ENCODE assay signal across 22 cellular contexts in the genomic region with DNA sequence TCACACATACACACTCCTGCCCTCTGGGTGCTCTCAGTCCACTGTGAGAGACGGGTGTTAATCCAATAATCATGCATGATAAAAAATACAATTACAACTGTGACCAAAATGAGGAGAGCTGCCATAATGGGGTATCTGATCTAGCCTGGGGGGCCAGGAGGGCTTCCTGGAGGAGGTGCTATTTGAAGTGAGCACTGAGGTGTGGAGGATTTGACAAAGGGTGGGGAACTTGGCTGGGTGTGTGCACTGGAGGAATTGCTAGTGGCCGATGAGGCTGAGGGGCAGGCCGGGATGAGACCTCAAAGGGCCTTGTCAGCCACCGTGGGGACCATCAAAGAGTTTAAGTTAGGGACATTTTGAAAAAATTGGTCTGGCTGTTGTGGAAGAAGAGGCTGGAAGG. TPM values are rescaled to one million over a fixed set of nuclear protein-coding genes. Genes with fewer than 3 reads are reported as not detected.
DNase-seq lines count a peak whose midpoint lies in the region; ATAC-seq, FAIRE-seq and TF ChIP-seq lines count a peak whose summit lies in the region.
"Had no signal": no experiment of that assay in that cellular context is flagged by ENCODE, and none has a peak within 500 bp of the region (broad histone marks: within the 10 kb centered on the region; RNA-seq: fewer than 3 reads in every experiment).

No MANE protein-coding gene starts in this region.

- in situ Hi-C loops in K562 (cut with MboI), result no loop called here

- TF ChIP-seq EP300 in K562 (IDR thresholded peaks at IDR 0.05; ENCODE audit: low read length), result no peak

- CTCF ChIA-PET in K562 (lab: Yijun Ruan, JAX; ENCODE audit: low intra/inter-chr PET ratio), result no interaction called here

- no peaks in the 10 kb centered on the region for H3K79me2 ChIP-seq in K562 (ENCODE audit: control insufficient read depth, insufficient read depth, low read length)

- DNase-seq in cardiac septum (ENCODE audit: low spot score), result peak; percentile 27
- no peak for DNase-seq in Right ventricle myocardium inferior (ENCODE audit: missing footprints)
- no peak for DNase-seq in K562 (ENCODE audit: extremely low read depth in 1 of 4, low spot score in 3 of 4)
- peak; percentile 49 for DNase-seq in mesenteric fat pad (ENCODE audit: low spot score)
- DNase-seq in mucosa of gallbladder (ENCODE audit: low spot score), result no peak
- no peak for DNase-seq in stimulated activated CD4-positive, alpha-beta T cell treated with anti-CD3 and anti-CD28 coated beads, Interleukin-2, amount 100 ng/mL, for 24 hours
- DNase-seq: ACHN; BE2C; C1 segment of cervical spinal cord; CD4-positive, CD25-positive, alpha-beta regulatory T cell; CD8-positive, alpha-beta memory T cell; COR-L47; DMS 273 treated with DMSO at 0.1 percent for 48 hours; DMS53; DND-41; EL; HCEC 1CT had no signal

- no peak for FAIRE-seq in K562 (lab: Jason Lieb, UNC)
- FAIRE-seq: GM12878, H54 had no signal

- POLR2A ChIA-PET in K562 (lab: Yijun Ruan, JAX), result no interaction called here

- no peak overlapping the region for H2AFZ ChIP-seq in K562 (ENCODE audit: low read depth, low read length)
- H2AFZ ChIP-seq: GM23338 had no signal

- TF ChIP-seq POLR2A in K562 (conservative IDR thresholded peaks at IDR 0.05), result no peak

- no peaks in the 10 kb centered on the region for H3K36me3 ChIP-seq in K562 (ENCODE audit: control insufficient read depth, insufficient read depth, low read length)
- H3K36me3 ChIP-seq: BE2C had no signal

- WGBS in K562 (ENCODE audit: insufficient coverage, low coverage, missing lambda C conversion rate), result 5% methylated on average over 4 of the region's 4 CpGs

- no TSS peak for BruUV-seq in K562 (replicated peaks; lab: Mats Ljungman, UMichigan)

- no peak for TF ChIP-seq CTCF in K562 (IDR thresholded peaks at IDR 0.05 in 2 of 3, conservative IDR thresholded peaks at IDR 0.05 in 1 of 3; ENCODE audit: insufficient read depth in 2 of 3, low read depth in 1 of 3, low read length in 3 of 3)

- no peaks in the 10 kb centered on the region for H4K20me1 ChIP-seq in K562 (replicated peaks; ENCODE audit: control insufficient read depth, insufficient read depth, low read length)

- no peak overlapping the region for H3K4me3 ChIP-seq in K562
- H3K4me3 ChIP-seq: GM12878, GM23338 had no signal

- peaks cover 3 to 6% of the 10 kb centered on the region in 2 experiments; a peak in 3 of 5 replicates for H3K4me1 ChIP-seq in K562 (replicated peaks in 1 of 2; ENCODE audit: control insufficient read depth in 2 of 2, insufficient read depth in 2 of 2, low read length in 2 of 2)

- no peak overlapping the region for H3K27ac ChIP-seq in K562 (ENCODE audit: extremely low read depth, low read depth, low read length)
- H3K27ac ChIP-seq: HL-60 had no signal

- H3K27me3 ChIP-seq in K562 (ENCODE audit: control insufficient read depth in 2 of 2, insufficient read depth in 2 of 2, low read length in 2 of 2), result peaks cover 19 to 66% of the 10 kb centered on the region in 2 experiments
- H3K27me3 ChIP-seq: BE2C had no signal

- no peak for TF ChIP-seq RAD21 in K562 (CRISPR knock-in tag; conservative IDR thresholded peaks at IDR 0.05 in 1 of 2, IDR thresholded peaks at IDR 0.05 in 1 of 2)

- H3K9me1 ChIP-seq in K562 (ENCODE audit: control insufficient read depth, insufficient read depth, low read length), result no peaks in the 10 kb centered on the region

- no peak overlapping the region for H3K4me2 ChIP-seq in K562 (ENCODE audit: insufficient read depth, low read length)
- H3K4me2 ChIP-seq: GM23338 had no signal

- no peaks in the 10 kb centered on the region for H3K9me3 ChIP-seq in K562 (replicated peaks; ENCODE audit: control insufficient read depth, insufficient read depth, low read depth, low read length)
- H3K9me3 ChIP-seq: BE2C had no signal

- intact Hi-C loops in cardiac septum (cut with DNase I) (no loop called here), Right ventricle myocardium inferior (cut with DNase I) (no loop called here), K562 (cut with micrococcal nuclease) (no loop called here)

- no peak for ATAC-seq in Right ventricle myocardium inferior
- ATAC-seq in K562, result no peak
- ATAC-seq in HG02763 (IDR thresholded peaks at IDR 0.05; ENCODE audit: unreplicated experiment), result no peak
- ATAC-seq: GM12878, GM23338 had no signal

- H3K9ac ChIP-seq in K562 (ENCODE audit: insufficient read depth in 1 of 2, low read depth in 2 of 2, low read length in 2 of 2), result no peak overlapping the region

TF ChIP-seq in K562, 482 proteins besides CTCF, POLR2A, EP300 and RAD21:
- no peak for TF ChIP-seq CREB1 (IDR thresholded peaks at IDR 0.05)
- TF ChIP-seq CREB1 (CRISPR knock-in tag; IDR thresholded peaks at IDR 0.05), result no peak
- TF ChIP-seq ZFP36 (IDR thresholded peaks at IDR 0.05; ENCODE audit: low read depth, low read length, partially characterized antibody), result peak; percentile 92
- no peak for TF ChIP-seq SMARCB1 (IDR thresholded peaks at IDR 0.05; ENCODE audit: insufficient read length, low read depth)
- TF ChIP-seq BCOR (IDR thresholded peaks at IDR 0.05), result peak; percentile 46; the same call in 1 of the 2 replicates
- TF ChIP-seq RBM25 (IDR thresholded peaks at IDR 0.05; ENCODE audit: low read depth, low read length, severe bottlenecking), result peak; percentile 46
TF ChIP-seq in K562: peak in this region for 3.

RNA-seq across cellular contexts. Expression of a gene that starts 34.8 kb away (rescaled TPM):
- total RNA-seq in cardiac septum, result 11.1 TPM
- total RNA-seq in Right ventricle myocardium inferior, result 17.7 TPM
- not detected in 2 replicates for total RNA-seq in K562 (2011; cell fraction: chromatin; rRNA removed; ENCODE audit: low replicate concordance)
- total RNA-seq in K562 (2011; cell fraction: nucleolus; rRNA removed), result not detected in 2 replicates
- total RNA-seq in K562 (2011; cell fraction: nucleoplasm; rRNA removed), result not detected in 2 replicates
- total RNA-seq in K562 (2014; rRNA removed), result not detected in 2 replicates
- total RNA-seq in K562 (2014; rRNA removed; fragmentation: Illumina TruSeq; extraction: Trizol), result not detected in 2 replicates
- total RNA-seq in K562 (2015; rRNA removed; fragmentation: Illumina TruSeq; extraction: Trizol), result not detected in 2 replicates
- not detected in 2 replicates for total RNA-seq in K562 (2021)
- not detected in 2 replicates for polyA plus RNA-seq in K562 (2011; rRNA removed)
- not detected in 2 replicates for polyA plus RNA-seq in K562 (2011; cell fraction: cytosol; rRNA removed)
- not detected in 2 replicates for polyA plus RNA-seq in K562 (2011; cell fraction: nucleus; rRNA removed)
- polyA plus RNA-seq in K562 (2012), result not detected in 2 replicates
- polyA plus RNA-seq in K562 (2014; fragmentation: Illumina TruSeq; extraction: Trizol), result not detected in 2 replicates
- not detected for polyA plus RNA-seq in K562 (2014; fragmentation: Nextera tagmentation; extraction: Ambion mirVana)
- not detected in 2 replicates for polyA plus RNA-seq in K562 (2014; rRNA removed)
- polyA minus RNA-seq in K562 (2011; rRNA and poly(A)+ RNA removed), result not detected in 2 replicates
- polyA minus RNA-seq in K562 (2011; cell fraction: cytosol; rRNA and poly(A)+ RNA removed), result not detected in 2 replicates
- polyA minus RNA-seq in K562 (2011; cell fraction: nucleus; rRNA and poly(A)+ RNA removed), result not detected in 2 replicates
- 0.93 TPM for total RNA-seq in mesenteric fat pad
- total RNA-seq in mucosa of gallbladder, result 95.0 TPM
- total RNA-seq: CD4-positive, CD25-positive, alpha-beta regulatory T cell; CD8-positive, alpha-beta memory T cell had no signal
- polyA plus RNA-seq: CD4-positive, CD25-positive, alpha-beta regulatory T cell; CD8-positive, alpha-beta memory T cell had no signal

Comparison
In these comparisons a context has a peak if more than half of its experiments do, and no peak if none do; other contexts are left out.
1. DNase-seq: peak in cardiac septum (single experiment) and mesenteric fat pad (single experiment); none in Right ventricle myocardium inferior (single experiment), K562 (0 of 4), mucosa of gallbladder (single experiment) and stimulated activated CD4-positive, alpha-beta T cell treated with anti-CD3 and anti-CD28 coated beads, Interleukin-2, amount 100 ng/mL, for 24 hours (0 of 2).